8 cellular contexts compared by ENCODE assay signal in the genomic region with DNA sequence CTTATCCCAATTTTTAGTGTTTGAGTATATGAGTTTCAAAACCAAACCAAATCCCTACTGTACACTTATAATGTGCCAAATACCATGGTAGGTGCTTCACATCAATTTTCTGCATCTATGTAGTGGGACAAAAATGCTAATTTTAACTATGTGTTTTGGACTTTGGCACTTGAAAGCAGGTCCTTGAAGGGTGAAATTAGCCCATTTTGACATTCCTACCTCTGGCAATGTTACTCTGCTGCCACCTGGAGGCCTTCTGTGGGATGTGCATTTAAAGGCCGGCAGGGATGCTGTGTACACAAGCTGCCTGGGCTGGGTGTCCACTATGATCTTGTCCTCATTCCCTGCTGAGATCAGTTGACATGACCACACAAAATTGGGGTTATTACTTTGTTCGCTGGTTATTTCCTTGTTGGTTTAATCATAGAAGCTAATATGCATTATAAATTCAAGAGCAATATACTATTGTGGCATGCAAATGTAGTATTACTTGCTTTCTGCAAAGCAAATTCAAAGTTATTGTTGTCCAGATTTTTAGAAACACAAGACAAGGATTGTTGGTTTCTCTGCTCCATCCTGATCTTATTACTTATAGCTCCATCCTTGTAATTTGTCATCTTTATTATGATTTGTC.
DNase-seq lines count a peak whose midpoint lies in the region; ATAC-seq and TF ChIP-seq lines count a peak whose summit lies in the region.

No MANE protein-coding gene starts in this region.

- H3K4me1 ChIP-seq in heart right ventricle = peaks cover 0 to 36% (median 11%) of the 10 kb centered on the region in 9 donors

- ATAC-seq in GM18517 (IDR thresholded peaks at IDR 0.05; ENCODE audit: unreplicated experiment) (peak; percentile 63), heart right ventricle (peak; percentile 57 to 88 (median 80)), GM18873 (IDR thresholded peaks at IDR 0.05; ENCODE audit: low FRiP score, unreplicated experiment) (no peak)
- peak; percentile 59 to 74 for ATAC-seq in activated naive CD4-positive, alpha-beta T cell treated with anti-CD3 and anti-CD28 coated beads, Interleukin-2, amount 50 U/mL, for 72 hours

- TF ChIP-seq CTCF in AG09319 (IDR thresholded peaks at IDR 0.05; ENCODE audit: low read depth, low read length) (peak; percentile 98), LNCaP clone FGC (IDR thresholded peaks at IDR 0.05; ENCODE audit: control insufficient read depth, extremely low read depth, insufficient read depth) (peak; percentile 96), heart right ventricle (IDR thresholded peaks at IDR 0.05) (peak; percentile 90 to 99 (median 96))

- H3K36me3 ChIP-seq in heart right ventricle = no peaks in the 10 kb centered on the region

- H3K4me3 ChIP-seq in LNCaP clone FGC (ENCODE audit: low read depth, low read length) (no peak overlapping the region), heart right ventricle (no peak overlapping the region)

- intact Hi-C loops in heart right ventricle (cut with DNase I) = loop anchor here (1.0 to 10.0 kb wide), 5 partner anchors 109 to 854 kb away; partner anchors contain the start of gene ENC1 (in 1 of the 10)

- peaks cover 0 to 5% (median 0%) of the 10 kb centered on the region in 7 donors for H3K27me3 ChIP-seq in heart right ventricle

- DNase-seq in AG09319 (ENCODE audit: extremely low read depth, low read depth) (no peak), LNCaP clone FGC (ENCODE audit: low read depth) (no peak), SKM-1 (lab: John Stamatoyannopoulos, UW; ENCODE audit: unreplicated experiment) (peak; percentile 56), heart right ventricle (peak; percentile 56 to 73), putamen (ENCODE audit: low spot score) (peak; percentile 41)
- DNase-seq in activated naive CD4-positive, alpha-beta T cell treated with anti-CD3 and anti-CD28 coated beads, Interleukin-2, amount 50 U/mL, for 72 hours (ENCODE audit: low spot score in 2 of 2) = peak; percentile 57 to 72

- H3K36me3 Mint-ChIP-seq in activated naive CD4-positive, alpha-beta T cell treated with anti-CD3 and anti-CD28 coated beads, Interleukin-2, amount 50 U/mL, for 72 hours = no peaks in the 10 kb centered on the region

- no peak overlapping the region for H3K27ac ChIP-seq in heart right ventricle

- H3K9me3 ChIP-seq in heart right ventricle = no peaks in the 10 kb centered on the region

- no peak overlapping the region for H3K27ac Mint-ChIP-seq in activated naive CD4-positive, alpha-beta T cell treated with anti-CD3 and anti-CD28 coated beads, Interleukin-2, amount 50 U/mL, for 72 hours

- H3K9me3 Mint-ChIP-seq in activated naive CD4-positive, alpha-beta T cell treated with anti-CD3 and anti-CD28 coated beads, Interleukin-2, amount 50 U/mL, for 72 hours = no peaks in the 10 kb centered on the region

- WGBS in heart right ventricle, 2 donors = 2% methylated on average over 2 of the region's 2 CpGs

Comparison
In these comparisons a context has a peak if more than half of its experiments do, and no peak if none do; other contexts are left out.
1. DNase-seq: peak in SKM-1 (single experiment), activated naive CD4-positive, alpha-beta T cell treated with anti-CD3 and anti-CD28 coated beads, Interleukin-2, amount 50 U/mL, for 72 hours (2 of 2), heart right ventricle (2 of 2) and putamen (single experiment); none in AG09319 (single experiment) and LNCaP clone FGC (single experiment).
2. Peak in every context shown above with its lines, with median percentiles within 50 percentile points of each other: CTCF ChIP-seq.